In the genomic region with DNA sequence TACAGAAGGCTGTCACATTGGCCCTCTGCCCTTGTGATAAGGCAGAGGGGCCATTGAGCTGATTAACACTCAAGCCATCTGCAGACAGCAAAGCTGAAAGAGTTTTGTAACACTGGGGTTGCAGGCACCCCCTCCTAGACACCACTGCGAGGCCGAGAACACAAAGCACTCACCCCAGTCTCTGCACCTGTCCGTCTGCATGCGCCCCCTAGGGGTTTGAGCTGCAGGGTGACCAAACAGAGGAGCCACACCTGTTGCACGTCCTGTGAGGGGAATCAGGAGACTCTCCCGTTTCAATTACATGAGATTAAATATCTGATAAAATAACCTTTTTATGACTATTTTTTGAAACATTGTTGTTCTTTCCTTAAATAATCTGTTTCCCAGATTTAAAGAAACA, we compare ENCODE assay signal across 13 cellular contexts.
DNase-seq lines count a peak whose midpoint lies in the region; ATAC-seq and TF ChIP-seq lines count a peak whose summit lies in the region.
"Had no signal": no experiment of that assay in that cellular context is flagged by ENCODE, and none has a peak within 500 bp of the region (broad histone marks: within the 10 kb centered on the region; RNA-seq: fewer than 3 reads in every experiment).

No MANE protein-coding gene starts in this region.

- H3K36me3 ChIP-seq in Panc1 (ENCODE audit: control insufficient read depth, insufficient read depth, low read length), result no peaks in the 10 kb centered on the region
- H3K36me3 ChIP-seq: HAP-1, pancreas had no signal

- H3K9me3 ChIP-seq in Panc1 (ENCODE audit: control insufficient read depth, insufficient read depth, low read depth, low read length), result no peaks in the 10 kb centered on the region
- H3K9me3 ChIP-seq: HAP-1, pancreas had no signal

- ATAC-seq in Panc1, result no peak
- no peak for ATAC-seq in HG03108 (IDR thresholded peaks at IDR 0.05; ENCODE audit: unreplicated experiment)
- ATAC-seq in HG03354 (IDR thresholded peaks at IDR 0.05; ENCODE audit: poor library complexity, severe bottlenecking, unreplicated experiment), result no peak
- no peak for ATAC-seq in GM18909 (IDR thresholded peaks at IDR 0.05; ENCODE audit: poor library complexity, unreplicated experiment)
- ATAC-seq: pancreas had no signal

- intact Hi-C loops in Panc1 (cut with micrococcal nuclease; ENCODE audit: unreplicated experiment), result no loop called here

- in situ Hi-C loops in Panc1 (cut with HindIII; ENCODE audit: low pct_unique_long_range_greater_than_20kb, low sequenced_read_pairs), result no loop called here

- TF ChIP-seq CTCF in Panc1 (IDR thresholded peaks at IDR 0.05), result peak; percentile 43

- H3K27me3 ChIP-seq in Panc1 (ENCODE audit: control insufficient read depth, insufficient read depth, low read length), result no peaks in the 10 kb centered on the region
- H3K27me3 ChIP-seq: pancreas had no signal

- H3K27ac ChIP-seq in Panc1 (ENCODE audit: low read length), result no peak overlapping the region
- H3K27ac ChIP-seq: pancreas had no signal

- POLR2A ChIA-PET in HEK293T (lab: Yijun Ruan, JAX) (no interaction called here), Panc1 (lab: Charles Lee) (no interaction called here)

- no TSS peak for BruUV-seq in Panc1 (replicated peaks; lab: Mats Ljungman, UMichigan)

- CTCF ChIA-PET in HEK293T (lab: Yijun Ruan, JAX) (interaction anchor here (0.6 kb wide), 3 partner anchors 15 to 1666 kb away, joined by 3 to 5 read pairs (median 3); no protein-coding TSS in a partner anchor), Panc1 (lab: Charles Lee) (no interaction called here)

- H3K4me3 ChIP-seq in Panc1 (ENCODE audit: low read depth in 2 of 2, low read length in 2 of 2), result no peak overlapping the region
- H3K4me3 ChIP-seq: HAP-1, pancreas had no signal

- no peaks in the 10 kb centered on the region; the same call in 1 of the 2 replicates for H3K4me1 ChIP-seq in Panc1 (ENCODE audit: control insufficient read depth, insufficient read depth, low read length)
- H3K4me1 ChIP-seq: HAP-1, pancreas had no signal

- DNase-seq in DMS 273 (lab: John Stamatoyannopoulos, UW; ENCODE audit: unreplicated experiment), result peak; percentile 46
- DNase-seq in DMS 273 treated with DMSO at 0.1 percent for 48 hours (lab: John Stamatoyannopoulos, UW), result no peak
- peak; percentile 10 for DNase-seq in HEK293T (ENCODE audit: extremely low spot score)
- no peak for DNase-seq in Panc1 (ENCODE audit: low read depth, low spot score)
- DNase-seq in left kidney (ENCODE audit: low read depth, low spot score), result peak; percentile 3
- DNase-seq: activated naive CD4-positive, alpha-beta T cell treated with anti-CD3 and anti-CD28 coated beads, Interleukin-2, amount 10 ng/mL, durations not matched to agents 7 days and 5 days; pancreas; stimulated activated CD4-positive, alpha-beta T cell treated with anti-CD3 and anti-CD28 coated beads, Interleukin-12 subunit alpha, Interleukin-12 subunit beta, amount 100 ng/mL, for 4 hours; T-helper 9 cell had no signal

TF ChIP-seq in HEK293T, 16 proteins besides CTCF, POLR2A, EP300 and RAD21:
- no peak for TF ChIP-seq LEF1 (IDR thresholded peaks at IDR 0.05; ENCODE audit: borderline replicate concordance)
TF ChIP-seq in HEK293T: peak in this region for 0.

Comparison
In these comparisons a context has a peak if more than half of its experiments do, and no peak if none do; other contexts are left out.
1. DNase-seq: peak in DMS 273 (single experiment), HEK293T (single experiment) and left kidney (single experiment); none in DMS 273 treated with DMSO at 0.1 percent for 48 hours (single experiment) and Panc1 (single experiment).